Comparison of ENCODE assay signal across 8 cellular contexts in genomic region chr22:38873469-38874411, GRCh38. TPM values are rescaled to one million over a fixed set of nuclear protein-coding genes. Genes with fewer than 3 reads are reported as not detected.
A peak's percentile ranks its signal among the peaks of the same experiment; 100 is the strongest.
DNase-seq lines count a peak whose midpoint lies in the region; ATAC-seq and TF ChIP-seq lines count a peak whose summit lies in the region.

No MANE protein-coding gene starts in this region.

- peaks cover 49% of the 10 kb centered on the region for H3K36me3 Mint-ChIP-seq in Calu3 (ENCODE audit: insufficient read depth, unreplicated experiment)
- peaks cover 5% of the 10 kb centered on the region for H3K36me3 Mint-ChIP-seq in activated CD8-positive, alpha-beta memory T cell treated with anti-CD3 and anti-CD28 coated beads, Interleukin-2, amount 10 ng/mL, durations not matched to agents 7 days and 5 days

- no peaks in the 10 kb centered on the region for H3K9me3 ChIP-seq in esophagus squamous epithelium
- H3K9me3 ChIP-seq in smooth muscle cell (replicated peaks; ENCODE audit: low read depth) = no peaks in the 10 kb centered on the region

- H3K27ac ChIP-seq in esophagus squamous epithelium (peak overlapping the region; percentile 81 to 98 (median 93)), smooth muscle cell (ENCODE audit: low read depth) (no peak overlapping the region)

- H3K27me3 Mint-ChIP-seq in Calu3 (ENCODE audit: unreplicated experiment) = no peaks in the 10 kb centered on the region
- peaks cover 10% of the 10 kb centered on the region for H3K27me3 Mint-ChIP-seq in activated CD8-positive, alpha-beta memory T cell treated with anti-CD3 and anti-CD28 coated beads, Interleukin-2, amount 10 ng/mL, durations not matched to agents 7 days and 5 days

- H3K9me3 Mint-ChIP-seq in Calu3 (ENCODE audit: low read depth, unreplicated experiment) = no peaks in the 10 kb centered on the region
- no peaks in the 10 kb centered on the region for H3K9me3 Mint-ChIP-seq in activated CD8-positive, alpha-beta memory T cell treated with anti-CD3 and anti-CD28 coated beads, Interleukin-2, amount 10 ng/mL, durations not matched to agents 7 days and 5 days (ENCODE audit: low read depth)

- H3K4me1 Mint-ChIP-seq in Calu3 (ENCODE audit: low read depth, unreplicated experiment) = peaks cover 36% of the 10 kb centered on the region
- H3K4me1 Mint-ChIP-seq in activated CD8-positive, alpha-beta memory T cell treated with anti-CD3 and anti-CD28 coated beads, Interleukin-2, amount 10 ng/mL, durations not matched to agents 7 days and 5 days = peaks cover 38% of the 10 kb centered on the region

- no peak for TF ChIP-seq POLR2A in esophagus squamous epithelium (IDR thresholded peaks at IDR 0.05)

- H3K27me3 ChIP-seq in esophagus squamous epithelium (peaks cover 0 to 6% (median 0%) of the 10 kb centered on the region in 4 donors), smooth muscle cell (ENCODE audit: low read depth) (no peaks in the 10 kb centered on the region)

- H3K4me1 ChIP-seq in esophagus squamous epithelium (peaks cover 24 to 53% (median 27%) of the 10 kb centered on the region in 3 donors), smooth muscle cell (ENCODE audit: low read depth) (peaks cover 15% of the 10 kb centered on the region)

- H3K4me3 Mint-ChIP-seq in Calu3 (ENCODE audit: low read depth, unreplicated experiment) = peak overlapping the region; percentile 82
- peak overlapping the region; percentile 87 for H3K4me3 Mint-ChIP-seq in activated CD8-positive, alpha-beta memory T cell treated with anti-CD3 and anti-CD28 coated beads, Interleukin-2, amount 10 ng/mL, durations not matched to agents 7 days and 5 days

- H3K27ac Mint-ChIP-seq in Calu3 (ENCODE audit: unreplicated experiment) = peak overlapping the region; percentile 83
- H3K27ac Mint-ChIP-seq in activated CD8-positive, alpha-beta memory T cell treated with anti-CD3 and anti-CD28 coated beads, Interleukin-2, amount 10 ng/mL, durations not matched to agents 7 days and 5 days = peak overlapping the region; percentile 83

- peaks cover 4% of the 10 kb centered on the region for H3K79me2 ChIP-seq in smooth muscle cell (ENCODE audit: low read depth)

- 44 to 48% methylated on average over 9 of the region's 9 CpGs for WGBS in esophagus squamous epithelium, 2 donors
- WGBS in smooth muscle cell (ENCODE audit: low lambda C conversion rate) = 63% methylated on average over 9 of the region's 9 CpGs

- no TSS peak for BruUV-seq in Calu3 (replicated peaks; lab: Mats Ljungman, UMichigan)

- CTCF ChIA-PET in Calu3 (lab: Charles Lee) = interaction anchor here (0.6 to 1.8 kb wide), 3 partner anchors 16 to 53 kb away, joined by 3 to 8 read pairs (median 6); no protein-coding TSS in a partner anchor
- CTCF ChIA-PET in activated CD8-positive, alpha-beta memory T cell treated with anti-CD3 and anti-CD28 coated beads, Interleukin-2, amount 10 ng/mL, durations not matched to agents 7 days and 5 days (lab: Charles Lee) = interaction anchor here (0.6 to 1.7 kb wide), 3 partner anchors 98 to 130 kb away, joined by 3 to 10 read pairs (median 3); no protein-coding TSS in a partner anchor

- H3K4me2 ChIP-seq in smooth muscle cell = peak overlapping the region; percentile 99

- ATAC-seq in activated CD8-positive, alpha-beta memory T cell treated with anti-CD3 and anti-CD28 coated beads, Interleukin-2, amount 10 ng/mL, durations not matched to agents 7 days and 5 days = peak; percentile 13
- ATAC-seq in HG03025 (IDR thresholded peaks at IDR 0.05; ENCODE audit: low FRiP score, unreplicated experiment) (no peak), HG03521 (IDR thresholded peaks at IDR 0.05; ENCODE audit: unreplicated experiment) (no peak), HG03280 (IDR thresholded peaks at IDR 0.05; ENCODE audit: unreplicated experiment) (no peak)

- intact Hi-C loops in Calu3 (cut with micrococcal nuclease; ENCODE audit: unreplicated experiment) (no loop called here), esophagus squamous epithelium (cut with DNase I) (loop anchor here (10.0 kb wide), 2 partner anchors 51 to 111 kb away; partner anchors contain the start of gene APOBEC3B)

- H4K20me1 ChIP-seq in smooth muscle cell (ENCODE audit: low read depth) = peaks cover 14% of the 10 kb centered on the region

- H3K4me3 ChIP-seq in esophagus squamous epithelium = peak overlapping the region in 2 of 4 donors; percentile 81 to 94
- H3K4me3 ChIP-seq in smooth muscle cell = peak overlapping the region; percentile 94

- H3K36me3 ChIP-seq in esophagus squamous epithelium (peaks cover 0 to 6% (median 0%) of the 10 kb centered on the region in 3 donors), smooth muscle cell (ENCODE audit: low read depth) (no peaks in the 10 kb centered on the region)

- H2AFZ ChIP-seq in smooth muscle cell (ENCODE audit: low read depth) = peak overlapping the region; percentile 98

- TF ChIP-seq CTCF in Calu3 (IDR thresholded peaks at IDR 0.05; ENCODE audit: unreplicated experiment) (no peak), esophagus squamous epithelium (IDR thresholded peaks at IDR 0.05) (no peak), smooth muscle cell (IDR thresholded peaks at IDR 0.05; ENCODE audit: borderline replicate concordance, insufficient read depth, poor library complexity, severe bottlenecking) (no peak)

- H3F3A ChIP-seq in smooth muscle cell (ENCODE audit: low read depth) = peaks cover 4% of the 10 kb centered on the region

- DNase-seq in Calu3 (no peak), NCI-H1436 treated with DMSO at 0.1 percent for 48 hours (lab: John Stamatoyannopoulos, UW) (peak; percentile 76), esophagus squamous epithelium (lab: John Stamatoyannopoulos, UW) (no peak), smooth muscle cell (lab: John Stamatoyannopoulos, UW; ENCODE audit: unreplicated experiment) (no peak)
- DNase-seq in activated CD8-positive, alpha-beta memory T cell treated with anti-CD3 and anti-CD28 coated beads, Interleukin-2, amount 10 ng/mL, durations not matched to agents 7 days and 5 days = peak; percentile 70

- no peak overlapping the region for H3K9ac ChIP-seq in smooth muscle cell (ENCODE audit: low read depth)

RNA-seq across cellular contexts. Expression of gene CBX6, which starts 1.7 kb away (rescaled TPM):
- total RNA-seq in Calu3 (2022) (140 and 152 TPM in 2 replicates), esophagus squamous epithelium (10 to 100 TPM in 2 of 4 donors, 1 to 10 TPM in 2; 7.8 to 27.7 (median 11.8) TPM), smooth muscle cell (11.6 and 13.5 TPM in 2 replicates)
- 100 to 1,000 TPM in 1 of 2 experiments, 10 to 100 TPM in 1; 73.1 to 124 TPM for total RNA-seq in activated CD8-positive, alpha-beta memory T cell treated with anti-CD3 and anti-CD28 coated beads, Interleukin-2, amount 10 ng/mL, durations not matched to agents 7 days and 5 days
- polyA plus RNA-seq in smooth muscle cell = 23.9 and 27.4 TPM in 2 replicates

RNA-seq across cellular contexts. Expression of gene NPTXR, which starts 29.9 kb away (rescaled TPM):
- total RNA-seq in Calu3 (2022) (6.1 and 6.6 TPM in 2 replicates), esophagus squamous epithelium (1 to 10 TPM in 1 of 4 donors, under 1 TPM in 3; 0.26 to 2.3 (median 0.63) TPM), smooth muscle cell (1.3 and 2.0 TPM in 2 replicates)
- 1 to 10 TPM in 1 of 2 experiments, under 1 TPM in 1; 0.96 to 2.4 TPM for total RNA-seq in activated CD8-positive, alpha-beta memory T cell treated with anti-CD3 and anti-CD28 coated beads, Interleukin-2, amount 10 ng/mL, durations not matched to agents 7 days and 5 days
- 3.2 and 3.9 TPM in 2 replicates for polyA plus RNA-seq in smooth muscle cell

Comparison
In these comparisons a context has a peak if more than half of its experiments do, and no peak if none do; other contexts are left out.
1. DNase-seq: peak in NCI-H1436 treated with DMSO at 0.1 percent for 48 hours (single experiment) and activated CD8-positive, alpha-beta memory T cell treated with anti-CD3 and anti-CD28 coated beads, Interleukin-2, amount 10 ng/mL, durations not matched to agents 7 days and 5 days (single experiment); none in Calu3 (single experiment), esophagus squamous epithelium (single experiment) and smooth muscle cell (single experiment).